ENCODE assay signal across 8 cellular contexts in genomic region chr14:101964297-101965144, GRCh38. TPM values are rescaled to one million over a fixed set of nuclear protein-coding genes. Genes with fewer than 3 reads are reported as not detected.
DNase-seq lines count a peak whose midpoint lies in the region; ATAC-seq and TF ChIP-seq lines count a peak whose summit lies in the region.

DYNC1H1 (plus strand) TSS chr14:101964573; CDS start chr14:101964692, 119 bp downstream.

- peaks cover 15 to 51% of the 10 kb centered on the region in 2 donors for H3K4me1 ChIP-seq in left lung

- peak within 1 kb of the TSS; percentile 94 for H3K27ac Mint-ChIP-seq in dendritic cell treated with granulocyte-macrophage colony-stimulating factor and Interleukin-4, amounts not matched to agents 40 ng/mL and 50 ng/mL, for 4 days

- H3K36me3 ChIP-seq in left lung: peaks cover 0 to 8% of the 10 kb centered on the region in 2 donors

- no peaks in the 10 kb centered on the region for H3K9me3 ChIP-seq in left lung

- H3K36me3 Mint-ChIP-seq in dendritic cell treated with granulocyte-macrophage colony-stimulating factor and Interleukin-4, amounts not matched to agents 40 ng/mL and 50 ng/mL, for 4 days (ENCODE audit: low read depth): peaks cover 31% of the 10 kb centered on the region

- no peaks in the 10 kb centered on the region for H3K9me3 Mint-ChIP-seq in dendritic cell treated with granulocyte-macrophage colony-stimulating factor and Interleukin-4, amounts not matched to agents 40 ng/mL and 50 ng/mL, for 4 days

- intact Hi-C loops in dendritic cell treated with granulocyte-macrophage colony-stimulating factor and Interleukin-4, amounts not matched to agents 40 ng/mL and 50 ng/mL, for 4 days (cut with micrococcal nuclease): loop anchor here (2.0 to 10.0 kb wide), 4 partner anchors 16 to 350 kb away; partner anchors contain the start of gene ZNF839
- intact Hi-C loops in left lung (cut with DNase I): no loop called here

- H3K27me3 ChIP-seq in left lung: no peaks in the 10 kb centered on the region

- H3K27ac ChIP-seq in C4-2B: peak within 1 kb of the TSS; percentile 89
- H3K27ac ChIP-seq in left lung: peak within 1 kb of the TSS; percentile 94 to 97

- H3K4me3 ChIP-seq in left lung: peak within 1 kb of the TSS; percentile 97 to 100

- peak; percentile 93 for DNase-seq in NCI-H82 (lab: John Stamatoyannopoulos, UW)
- peak; percentile 76 to 80 for DNase-seq in activated CD4-positive, alpha-beta T cell treated with anti-CD3 and anti-CD28 coated beads, Interleukin-2, amount 50 U/mL, for 4 hours
- peak; percentile 90 to 98 for DNase-seq in left lung
- DNase-seq in stimulated activated CD4-positive, alpha-beta T cell treated with anti-CD3 and anti-CD28 coated beads, Interleukin-2, amount 100 ng/mL, for 24 hours: peak; percentile 88 to 92

- peaks cover 46% of the 10 kb centered on the region for H3K4me1 Mint-ChIP-seq in dendritic cell treated with granulocyte-macrophage colony-stimulating factor and Interleukin-4, amounts not matched to agents 40 ng/mL and 50 ng/mL, for 4 days (ENCODE audit: low read depth)

- H3K27me3 Mint-ChIP-seq in dendritic cell treated with granulocyte-macrophage colony-stimulating factor and Interleukin-4, amounts not matched to agents 40 ng/mL and 50 ng/mL, for 4 days: peaks cover 4% of the 10 kb centered on the region

- peak; percentile 72 for ATAC-seq in GM19438 (IDR thresholded peaks at IDR 0.05; ENCODE audit: low read depth, unreplicated experiment)
- peak; percentile 72 for ATAC-seq in HG03565 (IDR thresholded peaks at IDR 0.05; ENCODE audit: unreplicated experiment)
- peak; percentile 93 for ATAC-seq in left lung

- H3K4me3 Mint-ChIP-seq in dendritic cell treated with granulocyte-macrophage colony-stimulating factor and Interleukin-4, amounts not matched to agents 40 ng/mL and 50 ng/mL, for 4 days: peak within 1 kb of the TSS; percentile 93

- TF ChIP-seq CTCF in C4-2B (conservative IDR thresholded peaks at IDR 0.05): no peak
- no peak for TF ChIP-seq CTCF in left lung (IDR thresholded peaks at IDR 0.05)

RNA-seq across cellular contexts. Expression of gene DYNC1H1, which starts in this region (rescaled TPM):
- total RNA-seq in left lung: 100 to 1,000 TPM; 492 to 514 TPM

Comparison
In these comparisons a context has a peak if more than half of its experiments do, and no peak if none do; other contexts are left out.
1. Peak in every context shown above with its lines: DNase-seq, ATAC-seq, H3K4me3 ChIP-seq and H3K27ac ChIP-seq.